ENCODE assay signal across 1 cellular context in the genomic region with DNA sequence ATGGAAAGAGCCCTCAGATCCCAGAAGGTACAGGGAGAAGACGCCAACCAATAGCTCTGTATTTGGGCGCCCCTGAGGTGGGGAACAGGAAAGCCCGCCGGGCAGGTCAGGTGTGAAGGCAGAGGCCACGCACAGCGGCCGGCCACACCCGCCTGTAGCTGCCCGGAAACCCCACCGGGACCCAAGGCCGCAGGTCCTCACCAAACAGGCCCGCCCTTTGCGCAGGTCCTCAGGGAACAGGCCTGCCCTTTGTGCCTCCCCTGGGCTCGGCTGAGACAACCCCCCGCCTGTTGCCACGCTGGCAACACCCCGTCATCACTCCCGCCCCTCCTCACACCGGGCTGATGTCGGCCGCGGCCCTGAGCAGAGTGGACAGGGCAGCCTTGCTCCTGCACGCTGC.
TF ChIP-seq lines count a peak whose summit lies in the region.

No MANE protein-coding gene starts in this region.

TF ChIP-seq in HepG2, 621 proteins besides CTCF, POLR2A, EP300 and RAD21 (continues in another document):
- TF ChIP-seq, protein P1, sequence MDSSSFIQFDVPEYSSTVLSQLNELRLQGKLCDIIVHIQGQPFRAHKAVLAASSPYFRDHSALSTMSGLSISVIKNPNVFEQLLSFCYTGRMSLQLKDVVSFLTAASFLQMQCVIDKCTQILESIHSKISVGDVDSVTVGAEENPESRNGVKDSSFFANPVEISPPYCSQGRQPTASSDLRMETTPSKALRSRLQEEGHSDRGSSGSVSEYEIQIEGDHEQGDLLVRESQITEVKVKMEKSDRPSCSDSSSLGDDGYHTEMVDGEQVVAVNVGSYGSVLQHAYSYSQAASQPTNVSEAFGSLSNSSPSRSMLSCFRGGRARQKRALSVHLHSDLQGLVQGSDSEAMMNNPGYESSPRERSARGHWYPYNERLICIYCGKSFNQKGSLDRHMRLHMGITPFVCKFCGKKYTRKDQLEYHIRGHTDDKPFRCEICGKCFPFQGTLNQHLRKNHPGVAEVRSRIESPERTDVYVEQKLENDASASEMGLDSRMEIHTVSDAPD (CRISPR knock-in tag; IDR thresholded peaks at IDR 0.05), result no peak
- TF ChIP-seq ZNF580 (CRISPR knock-in tag; IDR thresholded peaks at IDR 0.05; ENCODE audit: borderline replicate concordance, low read depth) (no peak), HNRNPLL (IDR thresholded peaks at IDR 0.05; ENCODE audit: low read depth, low read length, poor library complexity, severe bottlenecking) (peak; percentile 79), E2F2 (CRISPR knock-in tag; IDR thresholded peaks at IDR 0.05; ENCODE audit: borderline replicate concordance) (no peak), ZNF577 (CRISPR knock-in tag; IDR thresholded peaks at IDR 0.05; ENCODE audit: borderline replicate concordance, low read depth) (no peak), SP5 (CRISPR knock-in tag; IDR thresholded peaks at IDR 0.05; ENCODE audit: borderline replicate concordance, low read depth) (peak; percentile 17; the same call in 1 of the 2 replicates), ZSCAN9 (CRISPR knock-in tag; IDR thresholded peaks at IDR 0.05; ENCODE audit: borderline replicate concordance) (no peak), SP4 (CRISPR knock-in tag; IDR thresholded peaks at IDR 0.05) (no peak), ZNF382 (CRISPR knock-in tag; IDR thresholded peaks at IDR 0.05; ENCODE audit: borderline replicate concordance) (no peak), TRIM24 (CRISPR knock-in tag; IDR thresholded peaks at IDR 0.05) (no peak), ZNF20 (CRISPR knock-in tag; IDR thresholded peaks at IDR 0.05) (no peak), PCBP2 (optimal IDR thresholded peaks at IDR 0.05; ENCODE audit: low read depth, low read length, poor library complexity, severe bottlenecking) (no peak), HOXA5 (CRISPR knock-in tag; IDR thresholded peaks at IDR 0.05) (no peak), ZNF275 (CRISPR knock-in tag; IDR thresholded peaks at IDR 0.05; ENCODE audit: borderline replicate concordance) (no peak), NCOR1 (IDR thresholded peaks at IDR 0.05; ENCODE audit: borderline replicate concordance, low read length) (no peak), EZH2 (conservative IDR thresholded peaks at IDR 0.05; ENCODE audit: low read depth, low read length) (no peak), TFAP4 (IDR thresholded peaks at IDR 0.05; ENCODE audit: borderline replicate concordance, low read depth) (no peak; the same call in 1 of the 2 replicates), NFE2L1 (CRISPR knock-in tag; IDR thresholded peaks at IDR 0.05; ENCODE audit: borderline replicate concordance) (no peak), THAP9 (CRISPR knock-in tag; IDR thresholded peaks at IDR 0.05; ENCODE audit: borderline replicate concordance) (no peak), ZNF317 (CRISPR knock-in tag; IDR thresholded peaks at IDR 0.05) (no peak), ZNF34 (CRISPR knock-in tag; IDR thresholded peaks at IDR 0.05; ENCODE audit: borderline replicate concordance) (no peak), NR3C1 (CRISPR knock-in tag; IDR thresholded peaks at IDR 0.05) (no peak), ZBTB33 (CRISPR knock-in tag; IDR thresholded peaks at IDR 0.05) (no peak), ZNF672 (CRISPR knock-in tag; IDR thresholded peaks at IDR 0.05) (no peak), NR2C2 (CRISPR knock-in tag; IDR thresholded peaks at IDR 0.05; ENCODE audit: borderline replicate concordance) (no peak), ZFY (CRISPR knock-in tag; IDR thresholded peaks at IDR 0.05) (peak; percentile 47; the same call in 1 of the 2 replicates), YEATS2 (CRISPR knock-in tag; IDR thresholded peaks at IDR 0.05; ENCODE audit: borderline replicate concordance) (peak; percentile 12; the same call in 1 of the 2 replicates), ZNF772 (CRISPR knock-in tag; IDR thresholded peaks at IDR 0.05) (no peak), DMAP1 (CRISPR knock-in tag; IDR thresholded peaks at IDR 0.05) (peak; percentile 64; the same call in 1 of the 2 replicates), BCL6 (CRISPR knock-in tag; IDR thresholded peaks at IDR 0.05) (no peak)
- TF ChIP-seq, protein P2, sequence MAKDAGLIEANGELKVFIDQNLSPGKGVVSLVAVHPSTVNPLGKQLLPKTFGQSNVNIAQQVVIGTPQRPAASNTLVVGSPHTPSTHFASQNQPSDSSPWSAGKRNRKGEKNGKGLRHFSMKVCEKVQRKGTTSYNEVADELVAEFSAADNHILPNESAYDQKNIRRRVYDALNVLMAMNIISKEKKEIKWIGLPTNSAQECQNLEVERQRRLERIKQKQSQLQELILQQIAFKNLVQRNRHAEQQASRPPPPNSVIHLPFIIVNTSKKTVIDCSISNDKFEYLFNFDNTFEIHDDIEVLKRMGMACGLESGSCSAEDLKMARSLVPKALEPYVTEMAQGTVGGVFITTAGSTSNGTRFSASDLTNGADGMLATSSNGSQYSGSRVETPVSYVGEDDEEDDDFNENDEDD (CRISPR knock-in tag; IDR thresholded peaks at IDR 0.05; ENCODE audit: borderline replicate concordance), result peak; percentile 51; the same call in 1 of the 2 replicates
- TF ChIP-seq, protein P3, sequence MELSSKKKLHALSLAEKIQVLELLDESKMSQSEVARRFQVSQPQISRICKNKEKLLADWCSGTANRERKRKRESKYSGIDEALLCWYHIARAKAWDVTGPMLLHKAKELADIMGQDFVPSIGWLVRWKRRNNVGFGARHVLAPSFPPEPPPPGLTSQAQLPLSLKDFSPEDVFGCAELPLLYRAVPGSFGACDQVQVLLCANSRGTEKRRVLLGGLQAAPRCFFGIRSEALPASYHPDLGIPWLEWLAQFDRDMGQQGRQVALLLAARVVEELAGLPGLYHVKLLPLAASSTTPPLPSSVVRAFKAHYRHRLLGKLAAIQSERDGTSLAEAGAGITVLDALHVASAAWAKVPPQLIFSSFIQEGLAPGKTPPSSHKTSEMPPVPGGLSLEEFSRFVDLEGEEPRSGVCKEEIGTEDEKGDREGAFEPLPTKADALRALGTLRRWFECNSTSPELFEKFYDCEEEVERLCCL (CRISPR knock-in tag; IDR thresholded peaks at IDR 0.05; ENCODE audit: borderline replicate concordance), result no peak
- TF ChIP-seq, protein P4, sequence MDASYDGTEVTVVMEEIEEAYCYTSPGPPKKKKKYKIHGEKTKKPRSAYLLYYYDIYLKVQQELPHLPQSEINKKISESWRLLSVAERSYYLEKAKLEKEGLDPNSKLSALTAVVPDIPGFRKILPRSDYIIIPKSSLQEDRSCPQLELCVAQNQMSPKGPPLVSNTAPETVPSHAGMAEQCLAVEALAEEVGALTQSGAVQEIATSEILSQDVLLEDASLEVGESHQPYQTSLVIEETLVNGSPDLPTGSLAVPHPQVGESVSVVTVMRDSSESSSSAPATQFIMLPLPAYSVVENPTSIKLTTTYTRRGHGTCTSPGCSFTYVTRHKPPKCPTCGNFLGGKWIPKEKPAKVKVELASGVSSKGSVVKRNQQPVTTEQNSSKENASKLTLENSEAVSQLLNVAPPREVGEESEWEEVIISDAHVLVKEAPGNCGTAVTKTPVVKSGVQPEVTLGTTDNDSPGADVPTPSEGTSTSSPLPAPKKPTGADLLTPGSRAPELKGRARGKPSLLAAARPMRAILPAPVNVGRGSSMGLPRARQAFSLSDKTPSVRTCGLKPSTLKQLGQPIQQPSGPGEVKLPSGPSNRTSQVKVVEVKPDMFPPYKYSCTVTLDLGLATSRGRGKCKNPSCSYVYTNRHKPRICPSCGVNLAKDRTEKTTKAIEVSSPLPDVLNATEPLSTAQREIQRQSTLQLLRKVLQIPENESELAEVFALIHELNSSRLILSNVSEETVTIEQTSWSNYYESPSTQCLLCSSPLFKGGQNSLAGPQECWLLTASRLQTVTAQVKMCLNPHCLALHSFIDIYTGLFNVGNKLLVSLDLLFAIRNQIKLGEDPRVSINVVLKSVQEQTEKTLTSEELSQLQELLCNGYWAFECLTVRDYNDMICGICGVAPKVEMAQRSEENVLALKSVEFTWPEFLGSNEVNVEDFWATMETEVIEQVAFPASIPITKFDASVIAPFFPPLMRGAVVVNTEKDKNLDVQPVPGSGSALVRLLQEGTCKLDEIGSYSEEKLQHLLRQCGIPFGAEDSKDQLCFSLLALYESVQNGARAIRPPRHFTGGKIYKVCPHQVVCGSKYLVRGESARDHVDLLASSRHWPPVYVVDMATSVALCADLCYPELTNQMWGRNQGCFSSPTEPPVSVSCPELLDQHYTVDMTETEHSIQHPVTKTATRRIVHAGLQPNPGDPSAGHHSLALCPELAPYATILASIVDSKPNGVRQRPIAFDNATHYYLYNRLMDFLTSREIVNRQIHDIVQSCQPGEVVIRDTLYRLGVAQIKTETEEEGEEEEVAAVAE (CRISPR knock-in tag; IDR thresholded peaks at IDR 0.05; ENCODE audit: borderline replicate concordance), result 0 out of 2 replicates have a peak, but pooled peaks have one; percentile 35
- TF ChIP-seq, protein P5, sequence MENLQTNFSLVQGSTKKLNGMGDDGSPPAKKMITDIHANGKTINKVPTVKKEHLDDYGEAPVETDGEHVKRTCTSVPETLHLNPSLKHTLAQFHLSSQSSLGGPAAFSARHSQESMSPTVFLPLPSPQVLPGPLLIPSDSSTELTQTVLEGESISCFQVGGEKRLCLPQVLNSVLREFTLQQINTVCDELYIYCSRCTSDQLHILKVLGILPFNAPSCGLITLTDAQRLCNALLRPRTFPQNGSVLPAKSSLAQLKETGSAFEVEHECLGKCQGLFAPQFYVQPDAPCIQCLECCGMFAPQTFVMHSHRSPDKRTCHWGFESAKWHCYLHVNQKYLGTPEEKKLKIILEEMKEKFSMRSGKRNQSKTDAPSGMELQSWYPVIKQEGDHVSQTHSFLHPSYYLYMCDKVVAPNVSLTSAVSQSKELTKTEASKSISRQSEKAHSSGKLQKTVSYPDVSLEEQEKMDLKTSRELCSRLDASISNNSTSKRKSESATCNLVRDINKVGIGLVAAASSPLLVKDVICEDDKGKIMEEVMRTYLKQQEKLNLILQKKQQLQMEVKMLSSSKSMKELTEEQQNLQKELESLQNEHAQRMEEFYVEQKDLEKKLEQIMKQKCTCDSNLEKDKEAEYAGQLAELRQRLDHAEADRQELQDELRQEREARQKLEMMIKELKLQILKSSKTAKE (CRISPR knock-in tag; IDR thresholded peaks at IDR 0.05; ENCODE audit: borderline replicate concordance), result no peak
